In genomic region chr5:143583385-143583784, GRCh38 we compare ENCODE assay signal across 1 cellular context.
TF ChIP-seq lines count a peak whose summit lies in the region.

No MANE protein-coding gene starts in this region.

TF ChIP-seq in GM12878, 131 proteins besides CTCF, POLR2A, EP300 and RAD21 (continued from another document):
- TF ChIP-seq ZBTB40 (IDR thresholded peaks at IDR 0.05; ENCODE audit: borderline replicate concordance) (no peak), NR2C2 (IDR thresholded peaks at IDR 0.05; ENCODE audit: borderline replicate concordance, control insufficient read depth, insufficient read length, low read depth) (no peak)
